Comparison of ENCODE assay signal across 26 cellular contexts in genomic region chr6:39260451-39260850, GRCh38. TPM values are rescaled to one million over a fixed set of nuclear protein-coding genes. Genes with fewer than 3 reads are reported as not detected.
"Had no signal": no experiment of that assay in that cellular context is flagged by ENCODE, and none has a peak within 500 bp of the region (broad histone marks: within the 10 kb centered on the region; RNA-seq: fewer than 3 reads in every experiment).

No MANE protein-coding gene starts in this region.

- H3K27ac Mint-ChIP-seq: activated CD4-positive, alpha-beta memory T cell treated with anti-CD3 and anti-CD28 coated beads for 36 hours; activated naive CD4-positive, alpha-beta T cell treated with anti-CD3 and anti-CD28 coated beads, Interleukin-2, amount 10 ng/mL, durations not matched to agents 7 days and 5 days; naive thymus-derived CD4-positive, alpha-beta T cell; stimulated activated memory B cell treated with anti-CD40 and anti-IgM and Interleukin-4, amounts not matched to agents 10 μg/mL and 1 μg/mL and 100 μg/mL, for 72 hours had no signal

- DNase-seq: activated CD4-positive, alpha-beta memory T cell treated with anti-CD3 and anti-CD28 coated beads for 36 hours; activated CD4-positive, alpha-beta T cell treated with anti-CD3 and anti-CD28 coated beads for 48 hours; activated effector memory CD4-positive, alpha-beta T cell treated with anti-CD3 and anti-CD28 coated beads, Interleukin-2, amount 50 U/mL, for 16 hours; activated naive CD4-positive, alpha-beta T cell treated with anti-CD3 and anti-CD28 coated beads, Interleukin-2, amount 10 ng/mL, durations not matched to agents 7 days and 5 days; anterior cingulate cortex; body of pancreas; central memory CD4-positive, alpha-beta T cell; dermis blood vessel endothelial cell; effector CD8-positive, alpha-beta T cell; erythroblast; foreskin keratinocyte; kidney; lower lobe of right lung; naive thymus-derived CD4-positive, alpha-beta T cell; occipital lobe; stimulated activated CD4-positive, alpha-beta T cell treated with anti-CD3 and anti-CD28 coated beads, Interleukin-2, amount 100 ng/mL, for 24 hours; stomach; transverse colon had no signal

- H3K4me3 Mint-ChIP-seq: activated CD4-positive, alpha-beta memory T cell treated with anti-CD3 and anti-CD28 coated beads for 36 hours; activated naive CD4-positive, alpha-beta T cell treated with anti-CD3 and anti-CD28 coated beads, Interleukin-2, amount 10 ng/mL, durations not matched to agents 7 days and 5 days; naive thymus-derived CD4-positive, alpha-beta T cell; neural crest cell; stimulated activated memory B cell treated with anti-CD40 and anti-IgM and Interleukin-4, amounts not matched to agents 10 μg/mL and 1 μg/mL and 100 μg/mL, for 72 hours had no signal

- H3K27ac ChIP-seq: body of pancreas, foreskin keratinocyte, lower lobe of right lung, right lobe of liver, skin epidermis, stomach, suprapubic skin, transverse colon, vagina had no signal

- H3K36me3 Mint-ChIP-seq: activated CD4-positive, alpha-beta memory T cell treated with anti-CD3 and anti-CD28 coated beads for 36 hours; activated naive CD4-positive, alpha-beta T cell treated with anti-CD3 and anti-CD28 coated beads, Interleukin-2, amount 10 ng/mL, durations not matched to agents 7 days and 5 days; stimulated activated memory B cell treated with anti-CD40 and anti-IgM and Interleukin-4, amounts not matched to agents 10 μg/mL and 1 μg/mL and 100 μg/mL, for 72 hours had no signal

- H3K4me3 ChIP-seq: body of pancreas, lower lobe of right lung, right lobe of liver, skin epidermis, stomach, suprapubic skin, transverse colon, vagina had no signal

- FAIRE-seq: kidney had no signal

- ATAC-seq: body of pancreas; foreskin keratinocyte; lower lobe of right lung; naive thymus-derived CD4-positive, alpha-beta T cell; stimulated activated memory B cell treated with anti-CD40 and anti-IgM and Interleukin-4, amounts not matched to agents 10 μg/mL and 1 μg/mL and 100 μg/mL, for 72 hours had no signal

- H3K4me1 Mint-ChIP-seq: activated naive CD4-positive, alpha-beta T cell treated with anti-CD3 and anti-CD28 coated beads, Interleukin-2, amount 10 ng/mL, durations not matched to agents 7 days and 5 days; stimulated activated memory B cell treated with anti-CD40 and anti-IgM and Interleukin-4, amounts not matched to agents 10 μg/mL and 1 μg/mL and 100 μg/mL, for 72 hours had no signal

- H3K36me3 ChIP-seq: lower lobe of right lung, right lobe of liver, stomach, suprapubic skin, transverse colon, vagina had no signal

- H3K4me1 ChIP-seq: body of pancreas, foreskin keratinocyte, vagina had no signal

- H3K27me3 ChIP-seq: body of pancreas, right lobe of liver, transverse colon, vagina had no signal

- H3K9me3 ChIP-seq: body of pancreas, lower lobe of right lung, right lobe of liver, stomach, suprapubic skin, transverse colon, vagina had no signal

- H3K9me3 Mint-ChIP-seq: activated CD4-positive, alpha-beta memory T cell treated with anti-CD3 and anti-CD28 coated beads for 36 hours; activated naive CD4-positive, alpha-beta T cell treated with anti-CD3 and anti-CD28 coated beads, Interleukin-2, amount 10 ng/mL, durations not matched to agents 7 days and 5 days; stimulated activated memory B cell treated with anti-CD40 and anti-IgM and Interleukin-4, amounts not matched to agents 10 μg/mL and 1 μg/mL and 100 μg/mL, for 72 hours had no signal

RNA-seq across cellular contexts. Expression of gene KCNK5, which starts 31.2 kb away (rescaled TPM):
- total RNA-seq: glomerular endothelial cell had no signal

RNA-seq across cellular contexts. Expression of gene KCNK17, which starts 53.8 kb away (rescaled TPM):
- total RNA-seq: activated CD4-positive, alpha-beta memory T cell treated with anti-CD3 and anti-CD28 coated beads for 36 hours; dermis blood vessel endothelial cell; fibroblast of lung; foreskin keratinocyte; glomerular endothelial cell; occipital lobe; suprapubic skin; vagina had no signal
- polyA plus RNA-seq: fibroblast of lung; foreskin keratinocyte; naive thymus-derived CD4-positive, alpha-beta T cell had no signal
